In genomic region chr7:112202819-112203218, GRCh38 we compare ENCODE assay signal across 9 cellular contexts. TPM values are rescaled to one million over a fixed set of nuclear protein-coding genes. Genes with fewer than 3 reads are reported as not detected.
DNase-seq lines count a peak whose midpoint lies in the region; ATAC-seq and TF ChIP-seq lines count a peak whose summit lies in the region.
"Had no signal": no experiment of that assay in that cellular context is flagged by ENCODE, and none has a peak within 500 bp of the region (broad histone marks: within the 10 kb centered on the region; RNA-seq: fewer than 3 reads in every experiment).

No MANE protein-coding gene starts in this region.

- no peaks in the 10 kb centered on the region for H3K9me2 ChIP-seq in Karpas-422 (replicated peaks; ENCODE audit: insufficient read depth, low read length)

- no peak for TF ChIP-seq CTCF in BE2C (IDR thresholded peaks at IDR 0.05; ENCODE audit: low read depth, low read length)
- no peak for TF ChIP-seq CTCF in osteoblast (IDR thresholded peaks at IDR 0.05; ENCODE audit: extremely low read depth, low read depth, low read length)

- H3K4me1 ChIP-seq in BE2C (no peaks in the 10 kb centered on the region), Karpas-422 (ENCODE audit: low read length) (peaks cover 23% of the 10 kb centered on the region), mesendoderm (ENCODE audit: control insufficient read depth, low read depth, low read length) (peaks cover 3% of the 10 kb centered on the region), osteoblast (ENCODE audit: insufficient read depth, low read length) (peaks cover 28% of the 10 kb centered on the region)

- peak; percentile 54 for DNase-seq in BE2C
- DNase-seq in Karpas-422: peak; percentile 75
- DNase-seq in T-cell: peak in 21 of 34 experiments; percentile 7 to 41 (median 18)
- DNase-seq in left lobe of liver (ENCODE audit: low spot score): peak; percentile 84
- no peak for DNase-seq in stimulated activated naive CD8-positive, alpha-beta T cell treated with anti-CD3 and anti-CD28 coated beads, Interleukin-15, amount 100 ng/mL, for 72 hours
- no peak for DNase-seq in mesendoderm
- no peak for DNase-seq in osteoblast (ENCODE audit: insufficient read length, low spot score, missing footprints)

- ATAC-seq in T-cell (replicated peaks in 1 of 4): no peak
- ATAC-seq in left lobe of liver: no peak
- ATAC-seq in stimulated activated naive CD8-positive, alpha-beta T cell treated with anti-CD3 and anti-CD28 coated beads, Interleukin-15, amount 100 ng/mL, for 72 hours: no peak
- ATAC-seq in GM18909 (IDR thresholded peaks at IDR 0.05; ENCODE audit: poor library complexity, unreplicated experiment): no peak

- H2AK5ac ChIP-seq in mesendoderm (ENCODE audit: low read length): no peak overlapping the region

- H2BK5ac ChIP-seq in mesendoderm (ENCODE audit: low read length): no peak overlapping the region

- WGBS in mesendoderm (ENCODE audit: extremely low coverage, insufficient coverage, low lambda C conversion rate): no CpG with 5 or more reads among the region's 2 CpGs

- CTCF ChIA-PET in T-cell (lab: Charles Lee): no interaction called here

- no peak overlapping the region for H3K4ac ChIP-seq in mesendoderm (ENCODE audit: low read depth, low read length)

- no peak overlapping the region for H3K18ac ChIP-seq in mesendoderm (ENCODE audit: low read length)

- H3K36me3 ChIP-seq in BE2C: no peaks in the 10 kb centered on the region
- no peaks in the 10 kb centered on the region for H3K36me3 ChIP-seq in Karpas-422 (ENCODE audit: insufficient read depth, low read length)
- H3K36me3 ChIP-seq in mesendoderm (ENCODE audit: control insufficient read depth, insufficient read depth, low read length): no peaks in the 10 kb centered on the region
- H3K36me3 ChIP-seq in osteoblast (ENCODE audit: insufficient read depth, low read length): no peaks in the 10 kb centered on the region
- H3K36me3 ChIP-seq: SJCRH30 had no signal

- no peaks in the 10 kb centered on the region for H3K36me3 Mint-ChIP-seq in T-cell

- H3K4me2 ChIP-seq in Karpas-422 (ENCODE audit: low read depth, low read length, poor library complexity, severe bottlenecking): no peak overlapping the region
- no peak overlapping the region for H3K4me2 ChIP-seq in mesendoderm (ENCODE audit: low read length)
- H3K4me2 ChIP-seq in osteoblast (ENCODE audit: insufficient read depth, low read length): no peak overlapping the region

- H2AFZ ChIP-seq in Karpas-422 (ENCODE audit: low read length) (no peak overlapping the region), osteoblast (ENCODE audit: low read length) (no peak overlapping the region)

- H3K4me3 ChIP-seq in BE2C (ENCODE audit: low read depth, low read length): no peak overlapping the region
- H3K4me3 ChIP-seq in Karpas-422 (ENCODE audit: low read length): no peak overlapping the region
- no peak overlapping the region for H3K4me3 ChIP-seq in mesendoderm (ENCODE audit: low read length)
- H3K4me3 ChIP-seq in osteoblast (ENCODE audit: insufficient read depth, low read length): no peak overlapping the region

- no peak overlapping the region for H2BK15ac ChIP-seq in mesendoderm (replicated peaks; ENCODE audit: low read depth)

- H3K79me2 ChIP-seq in Karpas-422 (ENCODE audit: low read length): peaks cover 10% of the 10 kb centered on the region; the same call in 1 of the 2 replicates
- H3K79me2 ChIP-seq in mesendoderm (ENCODE audit: control insufficient read depth, insufficient read depth, low read length): peaks cover 68% of the 10 kb centered on the region
- H3K79me2 ChIP-seq in osteoblast (ENCODE audit: insufficient read depth, low read length): peaks cover 84% of the 10 kb centered on the region

- no peak overlapping the region for H3K9ac ChIP-seq in Karpas-422 (ENCODE audit: low read length)
- no peak overlapping the region for H3K9ac ChIP-seq in mesendoderm (ENCODE audit: low read length)

- peaks cover 5% of the 10 kb centered on the region for H3K79me1 ChIP-seq in mesendoderm (ENCODE audit: low read length)

- no peak overlapping the region for H3K4me3 Mint-ChIP-seq in T-cell
- no peak overlapping the region for H3K4me3 Mint-ChIP-seq in stimulated activated naive CD8-positive, alpha-beta T cell treated with anti-CD3 and anti-CD28 coated beads, Interleukin-15, amount 100 ng/mL, for 72 hours

- no peak overlapping the region for H4K8ac ChIP-seq in mesendoderm (ENCODE audit: low read depth, low read length)

- no peak overlapping the region for H4K5ac ChIP-seq in mesendoderm (ENCODE audit: low read length)

- H3K4me1 Mint-ChIP-seq in T-cell: peaks cover 28 to 35% (median 34%) of the 10 kb centered on the region in 3 donors
- H3K4me1 Mint-ChIP-seq in stimulated activated naive CD8-positive, alpha-beta T cell treated with anti-CD3 and anti-CD28 coated beads, Interleukin-15, amount 100 ng/mL, for 72 hours: peaks cover 22% of the 10 kb centered on the region

- H3K23ac ChIP-seq in mesendoderm (ENCODE audit: low read length): no peak overlapping the region

- H3K9me3 ChIP-seq in BE2C (no peaks in the 10 kb centered on the region), Karpas-422 (ENCODE audit: low read length) (no peaks in the 10 kb centered on the region), osteoblast (ENCODE audit: low read depth, low read length) (no peaks in the 10 kb centered on the region)
- H3K9me3 ChIP-seq: SJCRH30 had no signal

- no peak overlapping the region for H2BK120ac ChIP-seq in mesendoderm (ENCODE audit: low read depth, low read length)

- H3K27me3 ChIP-seq in BE2C (no peaks in the 10 kb centered on the region), Karpas-422 (ENCODE audit: low read length) (no peaks in the 10 kb centered on the region; the same call in 1 of the 2 replicates), mesendoderm (ENCODE audit: insufficient read depth, low read length, poor library complexity) (no peaks in the 10 kb centered on the region), osteoblast (ENCODE audit: insufficient read depth, low read length) (no peaks in the 10 kb centered on the region)
- H3K27me3 ChIP-seq: SJCRH30 had no signal

- H3K9me3 Mint-ChIP-seq in T-cell: no peaks in the 10 kb centered on the region
- H3K9me3 Mint-ChIP-seq in stimulated activated naive CD8-positive, alpha-beta T cell treated with anti-CD3 and anti-CD28 coated beads, Interleukin-15, amount 100 ng/mL, for 72 hours: no peaks in the 10 kb centered on the region

- H3K56ac ChIP-seq in mesendoderm (ENCODE audit: low read length): no peak overlapping the region

- H3K27ac ChIP-seq in Karpas-422 (ENCODE audit: low read length) (no peak overlapping the region), mesendoderm (ENCODE audit: low read depth, low read length) (no peak overlapping the region), osteoblast (ENCODE audit: low read depth, low read length) (no peak overlapping the region)
- H3K27ac ChIP-seq: SJCRH30 had no signal

- peaks cover 48 to 55% of the 10 kb centered on the region in 2 donors for H3K27me3 Mint-ChIP-seq in T-cell
- H3K27me3 Mint-ChIP-seq in stimulated activated naive CD8-positive, alpha-beta T cell treated with anti-CD3 and anti-CD28 coated beads, Interleukin-15, amount 100 ng/mL, for 72 hours: peaks cover 58% of the 10 kb centered on the region

- H4K20me1 ChIP-seq in Karpas-422 (ENCODE audit: insufficient read depth, low read depth, low read length) (no peaks in the 10 kb centered on the region), osteoblast (ENCODE audit: insufficient read depth, low read length) (no peaks in the 10 kb centered on the region)

- POLR2A ChIA-PET in T-cell (lab: Charles Lee): interaction anchor here in 1 of 2 donors (0.7 kb wide), 2 partner anchors 247 to 252 kb away, joined by 3 to 4 read pairs; partner anchors contain the start of gene IFRD1

- H3K27ac Mint-ChIP-seq in T-cell: no peak overlapping the region
- no peak overlapping the region for H3K27ac Mint-ChIP-seq in stimulated activated naive CD8-positive, alpha-beta T cell treated with anti-CD3 and anti-CD28 coated beads, Interleukin-15, amount 100 ng/mL, for 72 hours

RNA-seq across cellular contexts. Expression of gene DOCK4, which starts 3.4 kb away (rescaled TPM):
- 26.7 TPM for polyA plus RNA-seq in BE2C (2012; ENCODE audit: insufficient read depth, insufficient read length, low read depth)
- total RNA-seq in Karpas-422 (2014; rRNA removed; shearing (Covaris generic); ENCODE audit: low replicate concordance): 0.07 and 0.54 TPM in 2 replicates
- 1 to 10 TPM in 2 of 5 donors, under 1 TPM in 3; 0.35 to 1.4 (median 0.85) TPM for total RNA-seq in T-cell
- total RNA-seq in left lobe of liver: 11.8 TPM
- polyA plus RNA-seq in mesendoderm (2013, experiment 1 of 2): 10.0 TPM
- 11.5 TPM for polyA plus RNA-seq in mesendoderm (2013, experiment 2 of 2)
- 31.5 and 31.8 TPM in 2 replicates for total RNA-seq in osteoblast

RNA-seq across cellular contexts. Expression of gene ZNF277, which starts 3.7 kb away (rescaled TPM):
- polyA plus RNA-seq in BE2C (2012; ENCODE audit: insufficient read depth, insufficient read length, low read depth): 14.8 TPM
- total RNA-seq in Karpas-422 (2014; rRNA removed; shearing (Covaris generic); ENCODE audit: low replicate concordance): 32.5 and 37.4 TPM in 2 replicates
- 10 to 100 TPM; 26.6 to 31.4 (median 30.2) TPM for total RNA-seq in T-cell
- total RNA-seq in left lobe of liver: 13.8 TPM
- 12.9 TPM for polyA plus RNA-seq in mesendoderm (2013, experiment 1 of 2)
- polyA plus RNA-seq in mesendoderm (2013, experiment 2 of 2): 11.7 TPM
- 58.6 and 69.8 TPM in 2 replicates for total RNA-seq in osteoblast

Comparison
In these comparisons a context has a peak if more than half of its experiments do, and no peak if none do; other contexts are left out.
1. DNase-seq: peak in BE2C (single experiment), Karpas-422 (single experiment), T-cell (21 of 34) and left lobe of liver (single experiment); none in stimulated activated naive CD8-positive, alpha-beta T cell treated with anti-CD3 and anti-CD28 coated beads, Interleukin-15, amount 100 ng/mL, for 72 hours (0 of 2), mesendoderm (single experiment) and osteoblast (single experiment).